In genomic region chr15:34855893-34856292, GRCh38 we compare ENCODE assay signal across 15 cellular contexts.
DNase-seq lines count a peak whose midpoint lies in the region; ATAC-seq and TF ChIP-seq lines count a peak whose summit lies in the region.
"Had no signal": no experiment of that assay in that cellular context is flagged by ENCODE, and none has a peak within 500 bp of the region (broad histone marks: within the 10 kb centered on the region; RNA-seq: fewer than 3 reads in every experiment).

No MANE protein-coding gene starts in this region.

- H3K27ac Mint-ChIP-seq in mesothelial cell of epicardium: peak overlapping the region; percentile 47
- H3K27ac Mint-ChIP-seq: progenitor cell of endocrine pancreas had no signal

- H3K4me3 Mint-ChIP-seq in mesothelial cell of epicardium: no peak overlapping the region
- H3K4me3 Mint-ChIP-seq: central memory CD8-positive, alpha-beta T cell had no signal

- no peak for TF ChIP-seq CTCF in mesothelial cell of epicardium (IDR thresholded peaks at IDR 0.05; ENCODE audit: unreplicated experiment)

- peaks cover 18% of the 10 kb centered on the region for H3K36me3 ChIP-seq in MG63

- no peaks in the 10 kb centered on the region for H3K9me3 ChIP-seq in MG63

- no peaks in the 10 kb centered on the region for H3K27me3 ChIP-seq in MG63

- no peak overlapping the region for H3K4me3 ChIP-seq in MG63
- H3K4me3 ChIP-seq: lung had no signal

- H3K9me3 Mint-ChIP-seq in mesothelial cell of epicardium: no peaks in the 10 kb centered on the region
- H3K9me3 Mint-ChIP-seq: central memory CD8-positive, alpha-beta T cell had no signal

- H3K36me3 Mint-ChIP-seq in mesothelial cell of epicardium: peaks cover 30% of the 10 kb centered on the region

- DNase-seq in AG20443 (ENCODE audit: low spot score): peak; percentile 36
- DNase-seq in MG63: peak; percentile 88
- DNase-seq in dermis blood vessel endothelial cell: peak; percentile 19
- no peak for DNase-seq in mesothelial cell of epicardium (ENCODE audit: low spot score in 2 of 2, unreplicated experiment in 2 of 2)
- no peak for DNase-seq in stimulated activated CD4-positive, alpha-beta T cell treated with anti-CD3 and anti-CD28 coated beads, Interleukin-15, amount 100 ng/mL, for 24 hours
- DNase-seq in mucosa of gallbladder (ENCODE audit: low spot score): no peak
- DNase-seq: glutamatergic neuron, NCI-H2081 treated with DMSO at 0.1 percent for 48 hours, T-helper 9 cell, trophoblast cell had no signal

- H3K27me3 Mint-ChIP-seq in mesothelial cell of epicardium (ENCODE audit: low read depth): no peaks in the 10 kb centered on the region
- H3K27me3 Mint-ChIP-seq: central memory CD8-positive, alpha-beta T cell; progenitor cell of endocrine pancreas had no signal

- no peak for ATAC-seq in GM21786 (IDR thresholded peaks at IDR 0.05; ENCODE audit: unreplicated experiment)
- no peak for ATAC-seq in HG02642 (IDR thresholded peaks at IDR 0.05; ENCODE audit: poor library complexity, unreplicated experiment)

- peaks cover 14% of the 10 kb centered on the region for H3K4me1 Mint-ChIP-seq in mesothelial cell of epicardium
- H3K4me1 Mint-ChIP-seq: central memory CD8-positive, alpha-beta T cell had no signal

Comparison
In these comparisons a context has a peak if more than half of its experiments do, and no peak if none do; other contexts are left out.
1. DNase-seq: peak in AG20443 (single experiment), MG63 (single experiment) and dermis blood vessel endothelial cell (single experiment); none in mesothelial cell of epicardium (0 of 2), stimulated activated CD4-positive, alpha-beta T cell treated with anti-CD3 and anti-CD28 coated beads, Interleukin-15, amount 100 ng/mL, for 24 hours (single experiment) and mucosa of gallbladder (single experiment).